In genomic region chr2:964567-964966, GRCh38 we compare ENCODE assay signal across 32 cellular contexts. TPM values are rescaled to one million over a fixed set of nuclear protein-coding genes. Genes with fewer than 3 reads are reported as not detected.
"Had no signal": no experiment of that assay in that cellular context is flagged by ENCODE, and none has a peak within 500 bp of the region (broad histone marks: within the 10 kb centered on the region; RNA-seq: fewer than 3 reads in every experiment).

No MANE protein-coding gene starts in this region.

- H3K4me3 Mint-ChIP-seq: activated B cell treated with CpG ODN at 0.5 μM for 24 hours; activated naive CD4-positive, alpha-beta T cell treated with anti-CD3 and anti-CD28 coated beads, Interleukin-2, amount 10 ng/mL, durations not matched to agents 7 days and 5 days; activated naive CD8-positive, alpha-beta T cell treated with anti-CD3 and anti-CD28 coated beads, Interleukin-2, amount 10 ng/mL, durations not matched to agents 7 days and 5 days; activated T-cell treated with anti-CD3 and anti-CD28 coated beads, Interleukin-2, amount 50 U/mL, for 24 hours; activated T-cell treated with anti-CD3 and anti-CD28 coated beads, Interleukin-2, amount 50 U/mL, for 72 hours; brain; T-helper 17 cell; T-helper 2 cell treated with Interferon-gamma antibody and Interleukin-4, amounts not matched to agents 5 μg/mL and 100 μg/mL, for 36 hours had no signal

- H3K9me3 ChIP-seq: colonic mucosa had no signal

- H3K4me3 ChIP-seq: ascending aorta, breast epithelium, cardiac muscle cell, colonic mucosa, gastroesophageal sphincter had no signal

- ATAC-seq: activated CD4-positive, CD25-positive, alpha-beta regulatory T cell treated with anti-CD3 and anti-CD28 coated beads, Interleukin-2, amount 50 U/mL, for 24 hours; activated naive CD4-positive, alpha-beta T cell treated with anti-CD3 and anti-CD28 coated beads, Interleukin-2, amount 50 U/mL, for 72 hours; activated T-cell treated with anti-CD3 and anti-CD28 coated beads, Interleukin-2, amount 50 U/mL, for 72 hours; esophagus mucosa; foreskin keratinocyte; gastroesophageal sphincter; T-helper 17 cell had no signal

- H3K4me1 ChIP-seq: ascending aorta, breast epithelium, colonic mucosa, foreskin keratinocyte, gastroesophageal sphincter had no signal

- H3K4me1 Mint-ChIP-seq: activated B cell treated with CpG ODN at 0.5 μM for 24 hours; activated naive CD4-positive, alpha-beta T cell treated with anti-CD3 and anti-CD28 coated beads, Interleukin-2, amount 10 ng/mL, durations not matched to agents 7 days and 5 days; T-helper 17 cell had no signal

- H3K9me3 Mint-ChIP-seq: activated naive CD4-positive, alpha-beta T cell treated with anti-CD3 and anti-CD28 coated beads, Interleukin-2, amount 10 ng/mL, durations not matched to agents 7 days and 5 days had no signal

- H3K27me3 ChIP-seq: ascending aorta, cardiac muscle cell, colonic mucosa, foreskin keratinocyte had no signal

- H3K36me3 ChIP-seq: ascending aorta, breast epithelium, cardiac muscle cell, colonic mucosa, gastroesophageal sphincter, WERI-Rb-1 had no signal

- H3K27ac Mint-ChIP-seq: activated B cell treated with CpG ODN at 0.5 μM for 24 hours; activated naive CD4-positive, alpha-beta T cell treated with anti-CD3 and anti-CD28 coated beads, Interleukin-2, amount 10 ng/mL, durations not matched to agents 7 days and 5 days; activated naive CD4-positive, alpha-beta T cell treated with anti-CD3 and anti-CD28 coated beads, Interleukin-2, amount 50 U/mL, for 72 hours; activated naive CD8-positive, alpha-beta T cell treated with anti-CD3 and anti-CD28 coated beads, Interleukin-2, amount 10 ng/mL, durations not matched to agents 7 days and 5 days; activated T-cell treated with anti-CD3 and anti-CD28 coated beads, Interleukin-2, amount 50 U/mL, for 24 hours; activated T-cell treated with anti-CD3 and anti-CD28 coated beads, Interleukin-2, amount 50 U/mL, for 72 hours; brain; T-helper 17 cell; T-helper 2 cell treated with Interferon-gamma antibody and Interleukin-4, amounts not matched to agents 5 μg/mL and 100 μg/mL, for 36 hours had no signal

- DNase-seq: activated B cell treated with CpG ODN at 0.5 μM for 24 hours; activated CD4-positive, alpha-beta T cell treated with anti-CD3 and anti-CD28 coated beads for 48 hours; activated CD4-positive, alpha-beta T cell treated with anti-CD3 and anti-CD28 coated beads, Interleukin-2, amount 50 U/mL, for 1 hour; activated CD4-positive, alpha-beta T cell treated with anti-CD3 and anti-CD28 coated beads, Interleukin-2, amount 50 U/mL, for 48 hours; activated CD8-positive, alpha-beta memory T cell treated with anti-CD3 and anti-CD28 coated beads, Interleukin-2, amount 50 U/mL, for 48 hours; activated gamma-delta T cell; activated naive CD4-positive, alpha-beta T cell; activated naive CD4-positive, alpha-beta T cell treated with anti-CD3 and anti-CD28 coated beads, Interleukin-2, amount 10 ng/mL, durations not matched to agents 7 days and 5 days; activated naive CD8-positive, alpha-beta T cell treated with anti-CD3 and anti-CD28 coated beads, Interleukin-2, amount 10 ng/mL, durations not matched to agents 7 days and 5 days; activated T-cell treated with anti-CD3 and anti-CD28 coated beads for 4 hours; activated T-cell treated with anti-CD3 and anti-CD28 coated beads, Interleukin-2, amount 50 U/mL, for 24 hours; activated T-cell treated with anti-CD3 and anti-CD28 coated beads, Interleukin-2, amount 50 U/mL, for 72 hours; central memory CD4-positive, alpha-beta T cell; cerebellar nuclear complex; colonic mucosa; effector CD8-positive, alpha-beta T cell; foreskin keratinocyte; T-helper 1 cell; T-helper 17 cell; T1000; WERI-Rb-1 had no signal

- H3K36me3 Mint-ChIP-seq: activated naive CD4-positive, alpha-beta T cell treated with anti-CD3 and anti-CD28 coated beads, Interleukin-2, amount 10 ng/mL, durations not matched to agents 7 days and 5 days; activated naive CD4-positive, alpha-beta T cell treated with anti-CD3 and anti-CD28 coated beads, Interleukin-2, amount 50 U/mL, for 72 hours had no signal

- H3K27me3 Mint-ChIP-seq: activated B cell treated with CpG ODN at 0.5 μM for 24 hours; activated naive CD8-positive, alpha-beta T cell treated with anti-CD3 and anti-CD28 coated beads, Interleukin-2, amount 10 ng/mL, durations not matched to agents 7 days and 5 days; T-helper 17 cell had no signal

- H3K27ac ChIP-seq: ascending aorta, breast epithelium, cardiac muscle cell, colonic mucosa, foreskin keratinocyte, gastroesophageal sphincter, WERI-Rb-1 had no signal

RNA-seq across cellular contexts. Expression of gene SNTG2, which starts 13.9 kb away (rescaled TPM):
- total RNA-seq: dermis microvascular lymphatic vessel endothelial cell, epithelial cell of proximal tubule, foreskin keratinocyte had no signal
- polyA plus RNA-seq: foreskin keratinocyte had no signal
